In the genomic region with DNA sequence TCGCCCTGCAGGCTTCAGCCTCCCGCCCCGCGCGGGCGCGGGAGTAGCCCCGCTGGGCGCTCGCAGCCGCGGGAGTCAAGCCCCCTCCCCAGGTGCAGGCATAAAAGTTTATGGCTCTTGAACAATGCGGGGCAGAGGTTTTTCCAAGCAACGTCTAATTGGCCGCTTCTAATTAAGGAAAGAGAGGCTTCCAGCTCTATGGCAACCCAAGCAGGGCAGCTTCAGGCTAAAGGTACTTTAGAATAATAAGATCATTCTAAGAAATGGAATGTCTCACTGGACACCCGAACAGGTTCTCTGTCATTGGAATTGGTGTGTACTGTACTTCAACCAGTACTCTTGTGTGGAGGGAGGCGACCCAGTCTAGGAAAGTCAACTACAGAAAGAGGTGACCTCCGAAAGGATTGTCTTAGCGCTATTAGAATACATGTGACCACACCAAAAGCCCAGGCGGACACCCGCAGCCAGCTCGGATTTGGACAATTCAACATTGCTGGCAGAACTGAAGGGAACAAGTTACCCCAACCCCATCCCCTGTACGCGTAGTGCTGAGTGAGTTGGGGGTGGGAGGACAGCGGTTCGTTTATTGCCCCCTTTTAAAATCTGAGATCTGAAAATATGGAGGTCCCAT, we compare ENCODE assay signal across 10 cellular contexts. TPM values are rescaled to one million over a fixed set of nuclear protein-coding genes. Genes with fewer than 3 reads are reported as not detected.
DNase-seq lines count a peak whose midpoint lies in the region; ATAC-seq and TF ChIP-seq lines count a peak whose summit lies in the region.
"Had no signal": no experiment of that assay in that cellular context is flagged by ENCODE, and none has a peak within 500 bp of the region (broad histone marks: within the 10 kb centered on the region; RNA-seq: fewer than 3 reads in every experiment).

No MANE protein-coding gene starts in this region.

- peak overlapping the region; percentile 64 for H3K4me3 ChIP-seq in AG09309 (ENCODE audit: control insufficient read depth, low read depth, low read length)
- H3K4me3 ChIP-seq in HUES64 (ENCODE audit: low read length), result peak overlapping the region; percentile 81
- peak overlapping the region; percentile 69 for H3K4me3 ChIP-seq in coronary artery
- H3K4me3 ChIP-seq in naive thymus-derived CD4-positive, alpha-beta T cell (ENCODE audit: low read length), result no peak overlapping the region

- peaks cover 39% of the 10 kb centered on the region for H3K4me1 ChIP-seq in HUES64 (ENCODE audit: insufficient read depth, low read length)
- H3K4me1 ChIP-seq in naive thymus-derived CD4-positive, alpha-beta T cell (ENCODE audit: control insufficient read depth in 2 of 2, insufficient read depth in 2 of 2, low read length in 2 of 2), result peaks cover 4 to 20% of the 10 kb centered on the region in 2 donors

- CTCF ChIA-PET in naive thymus-derived CD4-positive, alpha-beta T cell (lab: Charles Lee), result no interaction called here

- 0 out of 2 replicates have a peak overlapping the region, but pooled peaks have one; percentile 16 for H3K9ac ChIP-seq in HUES64 (ENCODE audit: low read depth, low read length)

- POLR2A ChIA-PET in naive thymus-derived CD4-positive, alpha-beta T cell (lab: Charles Lee), result no interaction called here

- ATAC-seq in naive thymus-derived CD4-positive, alpha-beta T cell, result no peak
- no peak for ATAC-seq in GM19455 (IDR thresholded peaks at IDR 0.05; ENCODE audit: unreplicated experiment)

- H3K9me3 Mint-ChIP-seq in naive thymus-derived CD4-positive, alpha-beta T cell, result peaks cover 0 to 8% (median 0%) of the 10 kb centered on the region in 11 donors

- TF ChIP-seq CTCF in AG09309 (IDR thresholded peaks at IDR 0.05; ENCODE audit: control insufficient read depth, insufficient read depth, low read depth, low read length, missing control alignments) (no peak), coronary artery (IDR thresholded peaks at IDR 0.05) (no peak)

- H3K9me3 ChIP-seq in HUES64 (ENCODE audit: insufficient read depth, low read depth, low read length), result no peaks in the 10 kb centered on the region
- H3K9me3 ChIP-seq in naive thymus-derived CD4-positive, alpha-beta T cell (ENCODE audit: control insufficient read depth in 2 of 3, low read length in 3 of 3), result no peaks in the 10 kb centered on the region

- H3K27ac ChIP-seq in HUES64 (ENCODE audit: low read depth, low read length) (no peak overlapping the region; the same call in 1 of the 2 replicates), coronary artery (peak overlapping the region in 1 of 2 donors; percentile 13)
- H3K27ac ChIP-seq in naive thymus-derived CD4-positive, alpha-beta T cell (ENCODE audit: low read depth, low read length), result no peak overlapping the region

- H3K4me1 Mint-ChIP-seq in naive thymus-derived CD4-positive, alpha-beta T cell, result peaks cover 20 to 50% (median 38%) of the 10 kb centered on the region in 7 donors

- no peaks in the 10 kb centered on the region for H3K36me3 ChIP-seq in HUES64 (ENCODE audit: insufficient read depth, low read length)
- no peaks in the 10 kb centered on the region for H3K36me3 ChIP-seq in naive thymus-derived CD4-positive, alpha-beta T cell (ENCODE audit: control insufficient read depth in 2 of 3, insufficient read depth in 3 of 3, low read length in 3 of 3)

- 1% methylated on average over 23 of the region's 26 CpGs for WGBS in HUES64

- DNase-seq in AG09309 (ENCODE audit: low read depth), result no peak
- peak; percentile 41 for DNase-seq in coronary artery (ENCODE audit: low spot score)
- no peak for DNase-seq in naive thymus-derived CD4-positive, alpha-beta T cell
- DNase-seq in medulla oblongata (ENCODE audit: extremely low spot score), result no peak
- DNase-seq in NCI-H1694 (lab: John Stamatoyannopoulos, UW), result no peak
- no peak for DNase-seq in 8988T
- DNase-seq: activated naive CD4-positive, alpha-beta T cell treated with anti-CD3 and anti-CD28 coated beads, Interleukin-2, amount 50 U/mL, for 16 hours; stimulated activated CD4-positive, alpha-beta T cell treated with anti-CD3 and anti-CD28 coated beads, Interleukin-2, amount 100 ng/mL, for 48 hours had no signal

- intact Hi-C loops in naive thymus-derived CD4-positive, alpha-beta T cell (cut with micrococcal nuclease), result no loop called here

- H3K36me3 Mint-ChIP-seq in naive thymus-derived CD4-positive, alpha-beta T cell, result peaks cover 0 to 13% (median 0%) of the 10 kb centered on the region in 5 donors

- H3K27me3 Mint-ChIP-seq in naive thymus-derived CD4-positive, alpha-beta T cell, result peaks cover 39 to 74% (median 47%) of the 10 kb centered on the region in 5 donors

- no peak overlapping the region for H3K27ac Mint-ChIP-seq in naive thymus-derived CD4-positive, alpha-beta T cell

- H3K4me3 Mint-ChIP-seq in naive thymus-derived CD4-positive, alpha-beta T cell, result peak overlapping the region; percentile 34 to 72 (median 58)

- H3K27me3 ChIP-seq in HUES64 (ENCODE audit: insufficient read depth, low read length), result peaks cover 99% of the 10 kb centered on the region
- H3K27me3 ChIP-seq in naive thymus-derived CD4-positive, alpha-beta T cell (ENCODE audit: control insufficient read depth in 2 of 2, insufficient read depth in 2 of 2, low read length in 2 of 2), result peaks cover 8 to 37% of the 10 kb centered on the region in 2 donors

RNA-seq across cellular contexts. Expression of gene NR5A2, which starts 12.5 kb away (rescaled TPM):
- polyA plus RNA-seq in HUES64 (2013, experiment 1 of 2), result 7.2 TPM
- 6.9 TPM for polyA plus RNA-seq in HUES64 (2013, experiment 2 of 2)
- total RNA-seq in naive thymus-derived CD4-positive, alpha-beta T cell, result under 1 TPM in 1 of 5 experiments, not detected in 4; 0.10 TPM
- not detected for polyA plus RNA-seq in naive thymus-derived CD4-positive, alpha-beta T cell
